8 cellular contexts compared by ENCODE assay signal in the genomic region with DNA sequence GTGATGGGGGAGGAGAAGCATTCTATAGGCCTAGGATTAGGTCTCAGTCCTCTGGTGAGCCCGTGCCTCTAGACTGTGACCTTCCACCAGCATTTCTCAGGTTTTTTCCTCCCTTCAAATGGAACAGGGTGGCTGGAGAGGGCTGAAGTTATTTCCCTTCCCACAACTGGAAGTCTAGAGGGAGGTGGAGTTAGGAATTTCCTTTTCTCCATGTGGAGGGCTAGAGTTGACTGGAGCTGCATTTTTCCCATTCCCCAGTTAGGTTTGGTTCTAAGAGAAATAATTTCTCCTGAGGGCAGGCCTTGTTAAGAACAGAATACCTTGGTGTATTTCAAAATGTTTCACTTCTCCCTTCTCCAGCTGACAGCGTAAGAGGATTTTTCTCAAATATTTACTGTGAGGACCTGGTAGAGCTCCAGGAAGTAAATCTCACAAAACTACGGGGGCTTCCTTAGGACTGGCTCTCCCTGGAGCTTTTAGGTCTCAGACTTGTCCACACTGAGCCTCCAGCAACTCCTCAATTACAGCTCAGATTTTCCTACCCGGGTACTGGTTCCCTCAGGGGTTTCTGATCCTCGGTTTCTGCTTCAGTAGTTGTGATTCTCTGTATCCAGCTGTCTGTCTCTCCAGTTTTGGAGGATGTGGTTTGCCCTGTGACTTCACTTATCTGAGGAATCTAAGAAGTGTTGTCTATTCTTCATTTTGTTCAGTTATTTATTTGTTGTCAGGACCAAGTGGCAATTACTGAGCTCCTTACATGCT.
DNase-seq lines count a peak whose midpoint lies in the region; ATAC-seq and TF ChIP-seq lines count a peak whose summit lies in the region.

No MANE protein-coding gene starts in this region.

- no peak for ATAC-seq in stimulated activated memory B cell treated with anti-CD40 and anti-IgM and Interleukin-4, amounts not matched to agents 10 μg/mL and 1 μg/mL and 100 μg/mL, for 72 hours

- H3K4me1 Mint-ChIP-seq in activated T-cell treated with anti-CD3 and anti-CD28 coated beads, Interleukin-2, amount 50 U/mL, for 24 hours (ENCODE audit: low read depth): peaks cover 72% of the 10 kb centered on the region
- peaks cover 40% of the 10 kb centered on the region for H3K4me1 Mint-ChIP-seq in T-helper 1 cell treated with Interleukin-12 subunit alpha and Interleukin-12 subunit beta and Interleukin-4 antibody, amounts not matched to agents 30 μg/mL and 1 μg/mL, for 36 hours (ENCODE audit: low read depth)
- H3K4me1 Mint-ChIP-seq in stimulated activated memory B cell treated with anti-CD40 and anti-IgM and Interleukin-4, amounts not matched to agents 10 μg/mL and 1 μg/mL and 100 μg/mL, for 72 hours: peaks cover 63% of the 10 kb centered on the region

- H3K4me3 ChIP-seq in fibroblast of mammary gland (ENCODE audit: control insufficient read depth, low read depth, low read length): no peak overlapping the region

- H3K36me3 Mint-ChIP-seq in activated T-cell treated with anti-CD3 and anti-CD28 coated beads, Interleukin-2, amount 50 U/mL, for 24 hours (ENCODE audit: low read depth): peaks cover 41% of the 10 kb centered on the region
- H3K36me3 Mint-ChIP-seq in T-helper 1 cell treated with Interleukin-12 subunit alpha and Interleukin-12 subunit beta and Interleukin-4 antibody, amounts not matched to agents 30 μg/mL and 1 μg/mL, for 36 hours (ENCODE audit: low read depth): peaks cover 16% of the 10 kb centered on the region
- H3K36me3 Mint-ChIP-seq in stimulated activated memory B cell treated with anti-CD40 and anti-IgM and Interleukin-4, amounts not matched to agents 10 μg/mL and 1 μg/mL and 100 μg/mL, for 72 hours: peaks cover 23% of the 10 kb centered on the region

- peak overlapping the region; percentile 30 for H3K27ac Mint-ChIP-seq in activated T-cell treated with anti-CD3 and anti-CD28 coated beads, Interleukin-2, amount 50 U/mL, for 24 hours
- H3K27ac Mint-ChIP-seq in T-helper 1 cell treated with Interleukin-12 subunit alpha and Interleukin-12 subunit beta and Interleukin-4 antibody, amounts not matched to agents 30 μg/mL and 1 μg/mL, for 36 hours: peak overlapping the region; percentile 70
- peak overlapping the region; percentile 64 for H3K27ac Mint-ChIP-seq in stimulated activated memory B cell treated with anti-CD40 and anti-IgM and Interleukin-4, amounts not matched to agents 10 μg/mL and 1 μg/mL and 100 μg/mL, for 72 hours

- no peak for DNase-seq in activated T-cell treated with anti-CD3 and anti-CD28 coated beads, Interleukin-2, amount 50 U/mL, for 24 hours
- DNase-seq in activated T-cell treated with anti-CD3 and anti-CD28 coated beads, Interleukin-2, amount 50 U/mL, for 48 hours: no peak
- DNase-seq in fibroblast of mammary gland (ENCODE audit: low read depth): peak; percentile 51
- no peak for DNase-seq in D341Med (ENCODE audit: low spot score)
- no peak for DNase-seq in NCI-H2196 treated with DMSO at 0.1 percent for 48 hours (lab: John Stamatoyannopoulos, UW; ENCODE audit: unreplicated experiment)
- no peak for DNase-seq in NCI-H2227 treated with DMSO at 0.1 percent for 48 hours (lab: John Stamatoyannopoulos, UW)

- no peak for TF ChIP-seq CTCF in fibroblast of mammary gland (conservative IDR thresholded peaks at IDR 0.05; ENCODE audit: control insufficient read depth, insufficient read depth, low read depth, low read length)

- H3K4me3 Mint-ChIP-seq in activated T-cell treated with anti-CD3 and anti-CD28 coated beads, Interleukin-2, amount 50 U/mL, for 24 hours: peak overlapping the region; percentile 5
- H3K4me3 Mint-ChIP-seq in T-helper 1 cell treated with Interleukin-12 subunit alpha and Interleukin-12 subunit beta and Interleukin-4 antibody, amounts not matched to agents 30 μg/mL and 1 μg/mL, for 36 hours: peak overlapping the region; percentile 40
- H3K4me3 Mint-ChIP-seq in stimulated activated memory B cell treated with anti-CD40 and anti-IgM and Interleukin-4, amounts not matched to agents 10 μg/mL and 1 μg/mL and 100 μg/mL, for 72 hours: no peak overlapping the region

- peaks cover 5% of the 10 kb centered on the region for H3K9me3 Mint-ChIP-seq in activated T-cell treated with anti-CD3 and anti-CD28 coated beads, Interleukin-2, amount 50 U/mL, for 24 hours
- H3K9me3 Mint-ChIP-seq in T-helper 1 cell treated with Interleukin-12 subunit alpha and Interleukin-12 subunit beta and Interleukin-4 antibody, amounts not matched to agents 30 μg/mL and 1 μg/mL, for 36 hours: peaks cover 6% of the 10 kb centered on the region
- no peaks in the 10 kb centered on the region for H3K9me3 Mint-ChIP-seq in stimulated activated memory B cell treated with anti-CD40 and anti-IgM and Interleukin-4, amounts not matched to agents 10 μg/mL and 1 μg/mL and 100 μg/mL, for 72 hours

- H3K27me3 Mint-ChIP-seq in activated T-cell treated with anti-CD3 and anti-CD28 coated beads, Interleukin-2, amount 50 U/mL, for 24 hours: no peaks in the 10 kb centered on the region
- H3K27me3 Mint-ChIP-seq in T-helper 1 cell treated with Interleukin-12 subunit alpha and Interleukin-12 subunit beta and Interleukin-4 antibody, amounts not matched to agents 30 μg/mL and 1 μg/mL, for 36 hours (ENCODE audit: low read depth): no peaks in the 10 kb centered on the region
- H3K27me3 Mint-ChIP-seq in stimulated activated memory B cell treated with anti-CD40 and anti-IgM and Interleukin-4, amounts not matched to agents 10 μg/mL and 1 μg/mL and 100 μg/mL, for 72 hours: no peaks in the 10 kb centered on the region
